15 cellular contexts compared by ENCODE assay signal in genomic region chr2:134522436-134522835, GRCh38.
"Had no signal": no experiment of that assay in that cellular context is flagged by ENCODE, and none has a peak within 500 bp of the region (broad histone marks: within the 10 kb centered on the region; RNA-seq: fewer than 3 reads in every experiment).

No MANE protein-coding gene starts in this region.

- H3K9me3 ChIP-seq: heart left ventricle, psoas muscle, stomach, thoracic aorta, transverse colon had no signal

- H3K4me3 ChIP-seq: coronary artery, heart left ventricle, psoas muscle, stomach, thoracic aorta, transverse colon had no signal

- H3K27me3 ChIP-seq: stomach, transverse colon had no signal

- DNase-seq: effector CD4-positive, alpha-beta T cell; foreskin melanocyte; heart left ventricle; hippocampal formation; kidney glomerular epithelial cell; mesendoderm; naive B cell; psoas muscle; stimulated activated CD4-positive, alpha-beta T cell treated with anti-CD3 and anti-CD28 coated beads, Interleukin-2, amount 100 ng/mL, for 24 hours; stimulated activated CD4-positive, alpha-beta T cell treated with anti-CD3 and anti-CD28 coated beads, Interleukin-4, amount 100 ng/mL, for 4 hours; stimulated activated naive CD4-positive, alpha-beta T cell; stomach; transverse colon had no signal

- H3K27ac ChIP-seq: coronary artery, heart left ventricle, psoas muscle, stomach, thoracic aorta, transverse colon had no signal

- H3K36me3 ChIP-seq: heart left ventricle, stomach, thoracic aorta, transverse colon had no signal
